ENCODE assay signal across 2 cellular contexts in the genomic region with DNA sequence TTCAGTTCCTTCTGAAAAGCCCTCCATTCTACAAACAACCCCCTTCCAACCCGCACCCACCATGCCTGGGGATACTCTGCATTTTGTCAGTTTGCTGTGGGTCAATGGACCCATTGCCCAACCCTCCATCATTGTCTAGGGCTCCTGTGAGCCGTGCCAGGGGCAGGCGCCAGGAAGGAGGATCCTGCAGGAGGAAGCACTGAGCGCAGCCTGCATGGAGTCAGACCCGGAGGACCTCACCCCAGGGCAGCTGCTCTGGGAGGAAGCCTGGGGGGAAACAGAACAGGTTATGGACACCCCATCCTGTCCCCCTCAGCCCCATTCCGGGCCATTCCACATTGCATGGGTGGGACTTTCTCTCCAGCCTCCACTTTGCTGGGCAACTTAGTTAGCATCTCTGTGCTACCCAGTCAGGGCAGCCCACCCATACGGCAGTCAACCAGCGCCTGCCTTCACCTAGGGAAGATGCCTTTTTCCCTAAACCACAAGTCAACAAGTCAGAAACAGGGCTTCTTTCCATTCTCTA.
TF ChIP-seq lines count a peak whose summit lies in the region.

No MANE protein-coding gene starts in this region.

TF ChIP-seq in A549, 52 proteins besides CTCF, POLR2A, EP300 and RAD21 (continued from another document):
- TF ChIP-seq EHMT2 (IDR thresholded peaks at IDR 0.05; ENCODE audit: low read depth) (no peak), NFE2L2 (conservative IDR thresholded peaks at IDR 0.05; ENCODE audit: low read length) (no peak), HOXB5 (CRISPR knock-in tag; IDR thresholded peaks at IDR 0.05) (no peak), ZSCAN20 (CRISPR knock-in tag; IDR thresholded peaks at IDR 0.05) (no peak), RNF2 (IDR thresholded peaks at IDR 0.05; ENCODE audit: borderline replicate concordance, low read depth) (no peak), REST (IDR thresholded peaks at IDR 0.05) (no peak), ZNF302 (CRISPR knock-in tag; IDR thresholded peaks at IDR 0.05) (no peak), TFCP2L1 (CRISPR knock-in tag; IDR thresholded peaks at IDR 0.05) (no peak), BCL3 (IDR thresholded peaks at IDR 0.05) (no peak), BHLHE40 (IDR thresholded peaks at IDR 0.05; ENCODE audit: low read depth, low read length) (no peak), CHD2 (IDR thresholded peaks at IDR 0.05; ENCODE audit: low read length, partially characterized antibody) (no peak), CBX8 (IDR thresholded peaks at IDR 0.05) (no peak), HEYL (CRISPR knock-in tag; IDR thresholded peaks at IDR 0.05) (no peak), CEBPB (IDR thresholded peaks at IDR 0.05) (no peak), ZC3H11A (IDR thresholded peaks at IDR 0.05) (no peak)
- TF ChIP-seq, protein P1, sequence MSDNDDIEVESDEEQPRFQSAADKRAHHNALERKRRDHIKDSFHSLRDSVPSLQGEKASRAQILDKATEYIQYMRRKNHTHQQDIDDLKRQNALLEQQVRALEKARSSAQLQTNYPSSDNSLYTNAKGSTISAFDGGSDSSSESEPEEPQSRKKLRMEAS (IDR thresholded peaks at IDR 0.05): no peak
- TF ChIP-seq, protein P2, sequence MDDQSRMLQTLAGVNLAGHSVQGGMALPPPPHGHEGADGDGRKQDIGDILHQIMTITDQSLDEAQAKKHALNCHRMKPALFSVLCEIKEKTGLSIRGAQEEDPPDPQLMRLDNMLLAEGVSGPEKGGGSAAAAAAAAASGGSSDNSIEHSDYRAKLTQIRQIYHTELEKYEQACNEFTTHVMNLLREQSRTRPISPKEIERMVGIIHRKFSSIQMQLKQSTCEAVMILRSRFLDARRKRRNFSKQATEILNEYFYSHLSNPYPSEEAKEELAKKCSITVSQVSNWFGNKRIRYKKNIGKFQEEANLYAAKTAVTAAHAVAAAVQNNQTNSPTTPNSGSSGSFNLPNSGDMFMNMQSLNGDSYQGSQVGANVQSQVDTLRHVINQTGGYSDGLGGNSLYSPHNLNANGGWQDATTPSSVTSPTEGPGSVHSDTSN (IDR thresholded peaks at IDR 0.05): no peak
TF ChIP-seq in A549: peak in this region for 0.

TF ChIP-seq in HepG2, 621 proteins besides CTCF, POLR2A, EP300 and RAD21:
- TF ChIP-seq ZBTB33 (CRISPR knock-in tag; IDR thresholded peaks at IDR 0.05) (peak; percentile 95), ZNF768 (CRISPR knock-in tag; IDR thresholded peaks at IDR 0.05) (peak; percentile 92), THYN1 (CRISPR knock-in tag; IDR thresholded peaks at IDR 0.05; ENCODE audit: borderline replicate concordance, low read depth) (no peak), NFIB (CRISPR knock-in tag; IDR thresholded peaks at IDR 0.05; ENCODE audit: borderline replicate concordance) (no peak), HNRNPL (IDR thresholded peaks at IDR 0.05; ENCODE audit: low read depth, low read length) (0 out of 2 replicates have a peak, but pooled peaks have one; percentile 56)
TF ChIP-seq in HepG2: peak in this region for 3.
